2 cellular contexts compared by ENCODE assay signal in the genomic region with DNA sequence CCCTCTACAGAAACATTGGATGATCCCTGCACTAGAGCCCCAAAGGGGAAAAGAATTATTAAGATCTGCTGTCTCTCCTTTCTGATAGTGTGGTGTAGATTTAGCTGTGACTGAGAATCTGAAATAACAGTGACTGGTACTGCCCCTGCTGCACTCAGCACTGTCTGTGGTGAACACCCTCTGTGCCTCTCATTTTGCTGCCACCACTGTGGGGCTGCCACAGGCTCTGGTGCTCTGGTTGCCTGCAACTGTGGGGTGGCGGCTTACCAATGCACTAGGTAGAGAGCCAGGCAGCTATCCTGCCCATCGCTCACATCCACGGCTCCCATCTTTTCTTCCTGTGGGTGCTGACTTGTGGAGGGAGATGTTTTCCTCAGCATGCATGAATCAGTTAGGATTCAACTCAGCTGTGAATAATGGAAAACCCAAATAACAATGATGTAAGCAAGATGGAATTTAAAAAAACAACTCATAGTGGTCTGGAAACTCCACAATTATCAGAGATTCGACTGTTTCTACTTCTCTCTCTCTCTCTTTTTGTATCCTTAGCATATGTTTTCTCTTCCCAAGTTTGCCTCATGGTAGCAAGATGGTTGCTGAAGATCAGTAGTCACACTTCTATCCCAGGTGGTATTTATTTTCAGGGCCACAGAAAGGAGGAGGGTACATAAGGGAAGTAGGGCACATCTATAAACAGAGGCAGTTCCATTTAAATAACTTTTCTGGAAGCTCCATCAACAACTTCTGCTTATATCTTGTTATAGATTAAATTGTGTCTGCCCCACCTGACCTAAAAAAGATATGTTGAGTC.
A peak's percentile ranks its signal among the peaks of the same experiment; 100 is the strongest.
TF ChIP-seq lines count a peak whose summit lies in the region.

No MANE protein-coding gene starts in this region.

TF ChIP-seq in IMR-90, 13 proteins besides CTCF, POLR2A, EP300 and RAD21:
- TF ChIP-seq RFX5 (IDR thresholded peaks at IDR 0.05; ENCODE audit: low read depth, low read length) (no peak), MXI1 (IDR thresholded peaks at IDR 0.05; ENCODE audit: borderline replicate concordance, low read depth, low read length) (no peak), BHLHE40 (IDR thresholded peaks at IDR 0.05; ENCODE audit: low read depth, low read length) (no peak), NFE2L2 (IDR thresholded peaks at IDR 0.05; ENCODE audit: low read depth, low read length) (no peak), USF2 (IDR thresholded peaks at IDR 0.05; ENCODE audit: low read depth, low read length) (no peak), CHD1 (IDR thresholded peaks at IDR 0.05; ENCODE audit: low read depth, low read length) (no peak), RCOR1 (IDR thresholded peaks at IDR 0.05; ENCODE audit: insufficient replicate concordance, low read length) (peak; percentile 54), MAFK (IDR thresholded peaks at IDR 0.05; ENCODE audit: low read depth, low read length) (no peak), MAZ (IDR thresholded peaks at IDR 0.05; ENCODE audit: borderline replicate concordance, low read depth, low read length) (no peak)
TF ChIP-seq in IMR-90: peak in this region for 1.

TF ChIP-seq in K562, 482 proteins besides CTCF, POLR2A, EP300 and RAD21:
- TF ChIP-seq, protein P1, sequence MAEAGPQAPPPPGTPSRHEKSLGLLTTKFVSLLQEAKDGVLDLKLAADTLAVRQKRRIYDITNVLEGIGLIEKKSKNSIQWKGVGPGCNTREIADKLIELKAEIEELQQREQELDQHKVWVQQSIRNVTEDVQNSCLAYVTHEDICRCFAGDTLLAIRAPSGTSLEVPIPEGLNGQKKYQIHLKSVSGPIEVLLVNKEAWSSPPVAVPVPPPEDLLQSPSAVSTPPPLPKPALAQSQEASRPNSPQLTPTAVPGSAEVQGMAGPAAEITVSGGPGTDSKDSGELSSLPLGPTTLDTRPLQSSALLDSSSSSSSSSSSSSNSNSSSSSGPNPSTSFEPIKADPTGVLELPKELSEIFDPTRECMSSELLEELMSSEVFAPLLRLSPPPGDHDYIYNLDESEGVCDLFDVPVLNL (CRISPR knock-in tag; IDR thresholded peaks at IDR 0.05; ENCODE audit: low read depth): no peak
- TF ChIP-seq RBM25 (IDR thresholded peaks at IDR 0.05; ENCODE audit: low read depth, low read length, severe bottlenecking): peak; percentile 78
